In genomic region chr11:623999-624704, GRCh38 we compare ENCODE assay signal across 2 cellular contexts.
TF ChIP-seq lines count a peak whose summit lies in the region.

No MANE protein-coding gene starts in this region.

TF ChIP-seq in HEK293, 187 proteins besides CTCF, POLR2A, EP300 and RAD21 (continued from another document and continues in another):
- TF ChIP-seq PRDM10 (tag by site-specific recombination; IDR thresholded peaks at IDR 0.05) (no peak), SALL2 (tag by site-specific recombination; IDR thresholded peaks at IDR 0.05; ENCODE audit: borderline replicate concordance) (no peak), ATF2 (tag by site-specific recombination; IDR thresholded peaks at IDR 0.05; ENCODE audit: low read depth) (peak; percentile 71), ZNF624 (tag by site-specific recombination; IDR thresholded peaks at IDR 0.05) (no peak), SP2 (tag by site-specific recombination; IDR thresholded peaks at IDR 0.05) (peak; percentile 6; the same call in 1 of the 2 replicates), KLF10 (tag by site-specific recombination; IDR thresholded peaks at IDR 0.05) (no peak), PBX3 (CRISPR knock-in tag; IDR thresholded peaks at IDR 0.05) (no peak), HOXD13 (CRISPR knock-in tag; IDR thresholded peaks at IDR 0.05; ENCODE audit: borderline replicate concordance) (no peak), ZNF174 (tag by site-specific recombination; IDR thresholded peaks at IDR 0.05) (no peak), ZFHX2 (tag by site-specific recombination; conservative IDR thresholded peaks at IDR 0.05) (no peak), ZNF558 (tag by site-specific recombination; IDR thresholded peaks at IDR 0.05) (no peak), ZNF23 (tag by site-specific recombination; IDR thresholded peaks at IDR 0.05; ENCODE audit: borderline replicate concordance) (no peak), MYNN (tag by site-specific recombination; IDR thresholded peaks at IDR 0.05; ENCODE audit: borderline replicate concordance) (no peak), IKZF3 (tag by site-specific recombination; IDR thresholded peaks at IDR 0.05) (no peak), ZNF610 (tag by site-specific recombination; IDR thresholded peaks at IDR 0.05; ENCODE audit: borderline replicate concordance) (no peak), PRDM4 (tag by site-specific recombination; IDR thresholded peaks at IDR 0.05) (no peak), ZNF354C (tag by site-specific recombination; IDR thresholded peaks at IDR 0.05; ENCODE audit: borderline replicate concordance, low read depth) (no peak)
- TF ChIP-seq, protein P1, sequence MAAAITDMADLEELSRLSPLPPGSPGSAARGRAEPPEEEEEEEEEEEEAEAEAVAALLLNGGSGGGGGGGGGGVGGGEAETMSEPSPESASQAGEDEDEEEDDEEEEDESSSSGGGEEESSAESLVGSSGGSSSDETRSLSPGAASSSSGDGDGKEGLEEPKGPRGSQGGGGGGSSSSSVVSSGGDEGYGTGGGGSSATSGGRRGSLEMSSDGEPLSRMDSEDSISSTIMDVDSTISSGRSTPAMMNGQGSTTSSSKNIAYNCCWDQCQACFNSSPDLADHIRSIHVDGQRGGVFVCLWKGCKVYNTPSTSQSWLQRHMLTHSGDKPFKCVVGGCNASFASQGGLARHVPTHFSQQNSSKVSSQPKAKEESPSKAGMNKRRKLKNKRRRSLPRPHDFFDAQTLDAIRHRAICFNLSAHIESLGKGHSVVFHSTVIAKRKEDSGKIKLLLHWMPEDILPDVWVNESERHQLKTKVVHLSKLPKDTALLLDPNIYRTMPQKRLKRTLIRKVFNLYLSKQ (tag by site-specific recombination; IDR thresholded peaks at IDR 0.05; ENCODE audit: borderline replicate concordance) = no peak

TF ChIP-seq in SK-N-SH treated with all-trans-retinoic acid at 6 μM for 48 hours, 23 proteins besides CTCF, POLR2A, EP300 and RAD21 (continued from another document):
- TF ChIP-seq ARNTL (CRISPR knock-in tag; IDR thresholded peaks at IDR 0.05; ENCODE audit: borderline replicate concordance, low read depth) = no peak
- no peak for TF ChIP-seq TOX (CRISPR knock-in tag; IDR thresholded peaks at IDR 0.05; ENCODE audit: borderline replicate concordance)
- TF ChIP-seq TSHZ2 (CRISPR knock-in tag; IDR thresholded peaks at IDR 0.05) = no peak
